ENCODE assay signal across 10 cellular contexts in genomic region chr1:84720275-84720780, GRCh38. TPM values are rescaled to one million over a fixed set of nuclear protein-coding genes. Genes with fewer than 3 reads are reported as not detected.
DNase-seq lines count a peak whose midpoint lies in the region; ATAC-seq and TF ChIP-seq lines count a peak whose summit lies in the region.
"Had no signal": no experiment of that assay in that cellular context is flagged by ENCODE, and none has a peak within 500 bp of the region (broad histone marks: within the 10 kb centered on the region; RNA-seq: fewer than 3 reads in every experiment).

No MANE protein-coding gene starts in this region.

- CTCF ChIA-PET in mammary epithelial cell (lab: Charles Lee; ENCODE audit: low non-redundant PET) = no interaction called here

- TF ChIP-seq CTCF in breast epithelium (IDR thresholded peaks at IDR 0.05) (no peak), foreskin fibroblast (IDR thresholded peaks at IDR 0.05; ENCODE audit: low read depth, low read length) (no peak), mammary epithelial cell (conservative IDR thresholded peaks at IDR 0.05 in 1 of 2, IDR thresholded peaks at IDR 0.05 in 1 of 2; ENCODE audit: extremely low read depth in 1 of 2, insufficient read depth in 1 of 2, low read depth in 1 of 2, low read length in 2 of 2) (no peak)

- H3K4me1 ChIP-seq in breast epithelium (no peaks in the 10 kb centered on the region), mammary epithelial cell (ENCODE audit: insufficient read depth, low read length) (no peaks in the 10 kb centered on the region)

- H3K36me3 ChIP-seq in breast epithelium = no peaks in the 10 kb centered on the region
- H3K36me3 ChIP-seq in mammary epithelial cell (ENCODE audit: insufficient read depth, low read length) = no peaks in the 10 kb centered on the region

- H3K27ac ChIP-seq in breast epithelium (no peak overlapping the region), mammary epithelial cell (ENCODE audit: insufficient read depth, low read depth, low read length) (no peak overlapping the region)

- dilution Hi-C loops in mammary epithelial cell (cut with HindIII; ENCODE audit: low sequenced_read_pairs) = no loop called here

- 67% methylated on average over 5 of the region's 5 CpGs for WGBS in mammary epithelial cell (ENCODE audit: low coverage, missing lambda C conversion rate)

- H3K4me2 ChIP-seq in mammary epithelial cell (ENCODE audit: insufficient read depth, low read depth, low read length) = no peak overlapping the region

- no peak overlapping the region for H3K9ac ChIP-seq in mammary epithelial cell (ENCODE audit: insufficient read depth, low read length)

- no peak for TF ChIP-seq POLR2A in breast epithelium (IDR thresholded peaks at IDR 0.05)

- H3K4me3 ChIP-seq in breast epithelium (no peak overlapping the region), foreskin fibroblast (ENCODE audit: low read depth in 1 of 2, low read length in 2 of 2) (no peak overlapping the region), mammary epithelial cell (replicated peaks in 1 of 3; ENCODE audit: insufficient read depth in 1 of 3, low read depth in 2 of 3, low read length in 3 of 3) (no peak overlapping the region)

- no peaks in the 10 kb centered on the region for H4K20me1 ChIP-seq in mammary epithelial cell (ENCODE audit: insufficient read depth, low read length)

- ATAC-seq in GM18861 (IDR thresholded peaks at IDR 0.05; ENCODE audit: unreplicated experiment) (peak; percentile 74), HG03457 (IDR thresholded peaks at IDR 0.05; ENCODE audit: unreplicated experiment) (peak; percentile 67)

- intact Hi-C loops in breast epithelium (cut with DNase I; ENCODE audit: low total_unique reads) = no loop called here
- intact Hi-C loops in mammary epithelial cell (cut with micrococcal nuclease) = no loop called here

- H3K27me3 ChIP-seq in breast epithelium (no peaks in the 10 kb centered on the region), mammary epithelial cell (ENCODE audit: insufficient read depth, low read length) (no peaks in the 10 kb centered on the region)

- no TSS peak for BruUV-seq in mammary epithelial cell (replicated peaks; lab: Mats Ljungman, UMichigan)

- H3K9me3 ChIP-seq in breast epithelium (no peaks in the 10 kb centered on the region), mammary epithelial cell (replicated peaks; ENCODE audit: insufficient read depth, low read length) (no peaks in the 10 kb centered on the region)

- H3K79me2 ChIP-seq in mammary epithelial cell (ENCODE audit: insufficient read depth, low read length) = no peaks in the 10 kb centered on the region

- no peak overlapping the region for H2AFZ ChIP-seq in mammary epithelial cell (ENCODE audit: low read depth, low read length)

- in situ Hi-C loops in mammary epithelial cell (cut with MboI; ENCODE audit: low sequenced_read_pairs in 2 of 2) = no loop called here

- DNase-seq in globus pallidus (ENCODE audit: low spot score) (peak; percentile 78), putamen (ENCODE audit: low spot score) (peak; percentile 66), breast epithelium (ENCODE audit: low spot score in 2 of 2) (no peak), foreskin fibroblast (no peak), mammary epithelial cell (no peak), RPMI8226 (no peak)
- DNase-seq: Karpas-422, NCI-H748 treated with DMSO at 0.1 percent for 48 hours had no signal

RNA-seq across cellular contexts. Expression of gene SSX2IP, which starts 30.1 kb away (rescaled TPM):
- 10 to 100 TPM in 1 of 3 donors, 1 to 10 TPM in 2; 1.1 to 11.0 (median 4.3) TPM for total RNA-seq in breast epithelium
- 10 to 100 TPM; 11.3 to 22.5 TPM for total RNA-seq in mammary epithelial cell
- 5.2 TPM for polyA plus RNA-seq in mammary epithelial cell
- polyA minus RNA-seq in mammary epithelial cell = 2.7 TPM

Comparison
In these comparisons a context has a peak if more than half of its experiments do, and no peak if none do; other contexts are left out.
1. DNase-seq: peak in globus pallidus (single experiment) and putamen (single experiment); none in breast epithelium (0 of 2), foreskin fibroblast (0 of 2), mammary epithelial cell (single experiment) and RPMI8226 (single experiment).